Comparison of ENCODE assay signal across 13 cellular contexts in genomic region chr3:187852842-187853727, GRCh38.
DNase-seq lines count a peak whose midpoint lies in the region; ATAC-seq, FAIRE-seq and TF ChIP-seq lines count a peak whose summit lies in the region.
"Had no signal": no experiment of that assay in that cellular context is flagged by ENCODE, and none has a peak within 500 bp of the region (broad histone marks: within the 10 kb centered on the region; RNA-seq: fewer than 3 reads in every experiment).

No MANE protein-coding gene starts in this region.

- H3K4me2 ChIP-seq in astrocyte (ENCODE audit: low read length), result no peak overlapping the region

- no peak for TF ChIP-seq EP300 in transverse colon (IDR thresholded peaks at IDR 0.05; ENCODE audit: low read depth)

- TF ChIP-seq POLR2A in transverse colon (IDR thresholded peaks at IDR 0.05), result no peak

- in situ Hi-C loops in transverse colon (cut with MboI; ENCODE audit: low pct_ligation_motif_present in 1 of 4, low pct_unique_long_range_greater_than_20kb in 1 of 4, low sequenced_read_pairs in 3 of 4), result no loop called here

- DNase-seq in activated naive CD4-positive, alpha-beta T cell treated with anti-CD3 and anti-CD28 coated beads, Interleukin-2, amount 10 ng/mL, durations not matched to agents 7 days and 5 days, result no peak
- DNase-seq in activated naive CD4-positive, alpha-beta T cell treated with Interleukin-2 at 50 U/mL for 16 hours, result no peak
- DNase-seq in astrocyte (ENCODE audit: low read depth) (peak; percentile 13), left colon (no peak), transverse colon (peak; percentile 19), HEK293T (ENCODE audit: extremely low spot score) (no peak), COLO668 (lab: John Stamatoyannopoulos, UW; ENCODE audit: unreplicated experiment) (no peak), BE2C (no peak)
- DNase-seq: NCI-H1417, OCI-M1, thyroid gland, WERI-Rb-1 had no signal

- no peaks in the 10 kb centered on the region for H3K4me1 ChIP-seq in astrocyte (ENCODE audit: insufficient read depth, low read length)
- H3K4me1 ChIP-seq in transverse colon, result peaks cover 0 to 4% (median 0%) of the 10 kb centered on the region in 4 donors
- H3K4me1 ChIP-seq in BE2C, result no peaks in the 10 kb centered on the region
- H3K4me1 ChIP-seq: thyroid gland had no signal

- H3K36me3 Mint-ChIP-seq in activated naive CD4-positive, alpha-beta T cell treated with anti-CD3 and anti-CD28 coated beads, Interleukin-2, amount 10 ng/mL, durations not matched to agents 7 days and 5 days, result peaks cover 20% of the 10 kb centered on the region
- no peaks in the 10 kb centered on the region for H3K36me3 Mint-ChIP-seq in astrocyte (ENCODE audit: low read depth, unreplicated experiment)

- no peak overlapping the region for H2AFZ ChIP-seq in astrocyte (ENCODE audit: low read depth, low read length)

- no peaks in the 10 kb centered on the region for H3K79me2 ChIP-seq in astrocyte (ENCODE audit: insufficient read depth, low read length)

- H3K4me3 ChIP-seq in astrocyte (ENCODE audit: insufficient read depth, low read depth, low read length) (no peak overlapping the region), transverse colon (no peak overlapping the region), BE2C (ENCODE audit: low read depth, low read length) (no peak overlapping the region)
- H3K4me3 ChIP-seq: thyroid gland had no signal

- H3K9me3 ChIP-seq in astrocyte (ENCODE audit: insufficient read depth, low read depth, low read length), result peaks cover 3% of the 10 kb centered on the region
- H3K9me3 ChIP-seq in transverse colon, result no peaks in the 10 kb centered on the region
- H3K9me3 ChIP-seq in BE2C, result no peaks in the 10 kb centered on the region
- H3K9me3 ChIP-seq: thyroid gland had no signal

- no peaks in the 10 kb centered on the region for H4K20me1 ChIP-seq in astrocyte (ENCODE audit: insufficient read depth, low read length)

- FAIRE-seq in astrocyte (lab: Jason Lieb, UNC), result no peak
- FAIRE-seq: frontal cortex had no signal

- H3K27me3 Mint-ChIP-seq in activated naive CD4-positive, alpha-beta T cell treated with anti-CD3 and anti-CD28 coated beads, Interleukin-2, amount 10 ng/mL, durations not matched to agents 7 days and 5 days, result no peaks in the 10 kb centered on the region
- peaks cover 4% of the 10 kb centered on the region for H3K27me3 Mint-ChIP-seq in astrocyte (ENCODE audit: low read depth, unreplicated experiment)

- H3K36me3 ChIP-seq in astrocyte (ENCODE audit: insufficient read depth, low read length) (no peaks in the 10 kb centered on the region), transverse colon (no peaks in the 10 kb centered on the region), BE2C (no peaks in the 10 kb centered on the region)
- H3K36me3 ChIP-seq: thyroid gland, WERI-Rb-1 had no signal

- peaks cover 10% of the 10 kb centered on the region for H3K4me1 Mint-ChIP-seq in activated naive CD4-positive, alpha-beta T cell treated with anti-CD3 and anti-CD28 coated beads, Interleukin-2, amount 10 ng/mL, durations not matched to agents 7 days and 5 days
- H3K4me1 Mint-ChIP-seq in astrocyte (ENCODE audit: low read depth, unreplicated experiment), result peaks cover 3% of the 10 kb centered on the region

- no peak overlapping the region for H3K4me3 Mint-ChIP-seq in activated naive CD4-positive, alpha-beta T cell treated with anti-CD3 and anti-CD28 coated beads, Interleukin-2, amount 10 ng/mL, durations not matched to agents 7 days and 5 days
- H3K4me3 Mint-ChIP-seq in astrocyte (ENCODE audit: unreplicated experiment), result no peak overlapping the region

- POLR2A ChIA-PET in HEK293T (lab: Yijun Ruan, JAX), result no interaction called here

- TF ChIP-seq CTCF in astrocyte (IDR thresholded peaks at IDR 0.05; ENCODE audit: insufficient read depth, low read depth, low read length) (no peak), transverse colon (IDR thresholded peaks at IDR 0.05) (no peak), BE2C (IDR thresholded peaks at IDR 0.05; ENCODE audit: low read depth, low read length) (no peak)

- CTCF ChIA-PET in activated naive CD4-positive, alpha-beta T cell treated with anti-CD3 and anti-CD28 coated beads, Interleukin-2, amount 10 ng/mL, durations not matched to agents 7 days and 5 days (lab: Charles Lee), result no interaction called here
- CTCF ChIA-PET in HEK293T (lab: Yijun Ruan, JAX), result no interaction called here

- no peak overlapping the region for H3K9ac ChIP-seq in astrocyte (ENCODE audit: low read length)

- peak; percentile 88 for ATAC-seq in left colon

- no peak overlapping the region for H3K27ac ChIP-seq in astrocyte (ENCODE audit: low read depth, low read length)
- H3K27ac ChIP-seq in transverse colon, result no peak overlapping the region
- H3K27ac ChIP-seq: thyroid gland, WERI-Rb-1 had no signal

- H3K27me3 ChIP-seq in astrocyte (ENCODE audit: insufficient read depth, low read length), result no peaks in the 10 kb centered on the region
- no peaks in the 10 kb centered on the region for H3K27me3 ChIP-seq in transverse colon
- no peaks in the 10 kb centered on the region for H3K27me3 ChIP-seq in BE2C
- H3K27me3 ChIP-seq: thyroid gland had no signal

- peak overlapping the region; percentile 43 for H3K27ac Mint-ChIP-seq in activated naive CD4-positive, alpha-beta T cell treated with anti-CD3 and anti-CD28 coated beads, Interleukin-2, amount 10 ng/mL, durations not matched to agents 7 days and 5 days
- H3K27ac Mint-ChIP-seq in astrocyte (ENCODE audit: unreplicated experiment), result peak overlapping the region; percentile 15

- H3K9me3 Mint-ChIP-seq in activated naive CD4-positive, alpha-beta T cell treated with anti-CD3 and anti-CD28 coated beads, Interleukin-2, amount 10 ng/mL, durations not matched to agents 7 days and 5 days, result peaks cover 35% of the 10 kb centered on the region
- peaks cover 16% of the 10 kb centered on the region for H3K9me3 Mint-ChIP-seq in astrocyte (ENCODE audit: unreplicated experiment)

- WGBS in transverse colon (ENCODE audit: low coverage in 1 of 2), 2 donors, result 80% methylated on average over 1 to 5 of the region's 5 CpGs

- intact Hi-C loops in left colon (cut with DNase I, micrococcal nuclease) (no loop called here), transverse colon (cut with DNase I; ENCODE audit: low total_unique reads) (no loop called here)

TF ChIP-seq in HEK293T, 16 proteins besides CTCF, POLR2A, EP300 and RAD21:
- no peak for TF ChIP-seq BHLHE40 (IDR thresholded peaks at IDR 0.05; ENCODE audit: borderline replicate concordance)
- TF ChIP-seq TARDBP (IDR thresholded peaks at IDR 0.05), result no peak
- TF ChIP-seq FOXK2 (IDR thresholded peaks at IDR 0.05), result no peak
- no peak for TF ChIP-seq NFRKB (IDR thresholded peaks at IDR 0.05)
- TF ChIP-seq FOXA1 (IDR thresholded peaks at IDR 0.05), result no peak

Comparison
In these comparisons a context has a peak if more than half of its experiments do, and no peak if none do; other contexts are left out.
1. DNase-seq: peak in astrocyte (single experiment) and transverse colon (single experiment); none in activated naive CD4-positive, alpha-beta T cell treated with anti-CD3 and anti-CD28 coated beads, Interleukin-2, amount 10 ng/mL, durations not matched to agents 7 days and 5 days (single experiment), activated naive CD4-positive, alpha-beta T cell treated with Interleukin-2 at 50 U/mL for 16 hours (single experiment), left colon (0 of 2), HEK293T (single experiment), COLO668 (single experiment) and BE2C (single experiment).